Comparison of ENCODE assay signal across 39 cellular contexts in the genomic region with DNA sequence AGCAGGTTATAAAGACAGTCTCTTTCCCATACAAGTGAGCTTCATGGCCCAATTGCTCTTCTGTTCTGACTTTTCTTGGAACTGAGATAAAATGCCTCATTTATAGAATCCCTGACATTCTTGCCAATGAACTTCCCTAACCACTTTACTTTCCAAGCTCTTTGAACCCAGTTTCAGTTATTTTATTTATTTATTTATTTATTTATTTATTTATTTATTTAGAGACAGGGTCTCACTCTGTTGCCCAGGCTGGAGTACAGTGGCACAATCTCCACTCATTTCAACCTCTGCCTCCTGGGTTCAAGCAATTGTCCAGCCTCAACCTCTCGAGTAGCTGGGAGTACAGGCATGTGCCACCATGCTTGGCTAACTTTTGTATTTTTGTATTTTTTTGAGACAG.
"Had no signal": no experiment of that assay in that cellular context is flagged by ENCODE, and none has a peak within 500 bp of the region (broad histone marks: within the 10 kb centered on the region; RNA-seq: fewer than 3 reads in every experiment).

No MANE protein-coding gene starts in this region.

- H3K4me3 Mint-ChIP-seq: activated naive CD4-positive, alpha-beta T cell treated with anti-CD3 and anti-CD28 coated beads for 36 hours; activated naive CD4-positive, alpha-beta T cell treated with anti-CD3 and anti-CD28 coated beads, Interleukin-2, amount 10 ng/mL, durations not matched to agents 7 days and 5 days; activated naive CD4-positive, alpha-beta T cell treated with anti-CD3 and anti-CD28 coated beads, Interleukin-2, amount 50 U/mL, for 24 hours; activated naive CD8-positive, alpha-beta T cell; activated naive CD8-positive, alpha-beta T cell treated with anti-CD3 and anti-CD28 coated beads for 36 hours; activated naive CD8-positive, alpha-beta T cell treated with anti-CD3 and anti-CD28 coated beads, Interleukin-2, amount 10 ng/mL, durations not matched to agents 7 days and 5 days; activated naive CD8-positive, alpha-beta T cell treated with anti-CD3 and anti-CD28 coated beads, Interleukin-2, amount 50 U/mL, for 24 hours; activated T-cell treated with anti-CD3 and anti-CD28 coated beads, Interleukin-2, amount 50 U/mL, for 24 hours; activated T-cell treated with anti-CD3 and anti-CD28 coated beads, Interleukin-2, amount 50 U/mL, for 4 hours; activated T-cell treated with anti-CD3 and anti-CD28 coated beads, Interleukin-2, amount 50 U/mL, for 72 hours; activated T-helper 1 cell treated with anti-CD3 and anti-CD28 coated beads, Interleukin-12 subunit alpha, Interleukin-12 subunit beta, Interleukin-2, Interleukin-4 antibody, amounts not matched to agents 30 ng/mL and 10 ng/mL and 1 ng/mL, durations not matched to agents 14 hours and 24 hours and 36 hours; activated T-helper 17 cell treated with anti-CD3 and anti-CD28 coated beads, Interleukin-2, amount 50 U/mL, for 72 hours; brain; central memory CD8-positive, alpha-beta T cell had no signal

- H3K4me1 Mint-ChIP-seq: activated naive CD4-positive, alpha-beta T cell treated with anti-CD3 and anti-CD28 coated beads, Interleukin-2, amount 10 ng/mL, durations not matched to agents 7 days and 5 days; activated naive CD4-positive, alpha-beta T cell treated with anti-CD3 and anti-CD28 coated beads, Interleukin-2, amount 50 U/mL, for 24 hours; activated naive CD8-positive, alpha-beta T cell treated with anti-CD3 and anti-CD28 coated beads for 36 hours; activated naive CD8-positive, alpha-beta T cell treated with anti-CD3 and anti-CD28 coated beads, Interleukin-2, amount 10 ng/mL, durations not matched to agents 7 days and 5 days; activated naive CD8-positive, alpha-beta T cell treated with anti-CD3 and anti-CD28 coated beads, Interleukin-2, amount 50 U/mL, for 24 hours; activated T-helper 17 cell treated with anti-CD3 and anti-CD28 coated beads, Interleukin-2, amount 50 U/mL, for 72 hours had no signal

- ATAC-seq: activated naive CD4-positive, alpha-beta T cell treated with anti-CD3 and anti-CD28 coated beads, Interleukin-2, amount 50 U/mL, for 72 hours; activated naive CD8-positive, alpha-beta T cell treated with anti-CD3 and anti-CD28 coated beads, Interleukin-2, amount 50 U/mL, for 24 hours; activated T-cell treated with anti-CD3 and anti-CD28 coated beads, Interleukin-2, amount 50 U/mL, for 4 hours; activated T-cell treated with anti-CD3 and anti-CD28 coated beads, Interleukin-2, amount 50 U/mL, for 72 hours; activated T-helper 17 cell treated with anti-CD3 and anti-CD28 coated beads, Interleukin-2, amount 50 U/mL, for 72 hours; body of pancreas had no signal

- H3K4me1 ChIP-seq: adrenal gland, ascending aorta, body of pancreas, breast epithelium had no signal

- H3K27me3 ChIP-seq: ascending aorta, brain microvascular endothelial cell, cardiac muscle cell had no signal

- H3K27ac Mint-ChIP-seq: activated naive CD4-positive, alpha-beta T cell treated with anti-CD3 and anti-CD28 coated beads for 36 hours; activated naive CD4-positive, alpha-beta T cell treated with anti-CD3 and anti-CD28 coated beads, Interleukin-2, amount 10 ng/mL, durations not matched to agents 7 days and 5 days; activated naive CD4-positive, alpha-beta T cell treated with anti-CD3 and anti-CD28 coated beads, Interleukin-2, amount 50 U/mL, for 24 hours; activated naive CD4-positive, alpha-beta T cell treated with anti-CD3 and anti-CD28 coated beads, Interleukin-2, amount 50 U/mL, for 72 hours; activated naive CD8-positive, alpha-beta T cell; activated naive CD8-positive, alpha-beta T cell treated with anti-CD3 and anti-CD28 coated beads for 36 hours; activated naive CD8-positive, alpha-beta T cell treated with anti-CD3 and anti-CD28 coated beads, Interleukin-2, amount 10 ng/mL, durations not matched to agents 7 days and 5 days; activated naive CD8-positive, alpha-beta T cell treated with anti-CD3 and anti-CD28 coated beads, Interleukin-2, amount 50 U/mL, for 24 hours; activated T-cell treated with anti-CD3 and anti-CD28 coated beads, Interleukin-2, amount 50 U/mL, for 24 hours; activated T-cell treated with anti-CD3 and anti-CD28 coated beads, Interleukin-2, amount 50 U/mL, for 72 hours; activated T-helper 1 cell treated with anti-CD3 and anti-CD28 coated beads, Interleukin-12 subunit alpha, Interleukin-12 subunit beta, Interleukin-2, Interleukin-4 antibody, amounts not matched to agents 30 ng/mL and 10 ng/mL and 1 ng/mL, durations not matched to agents 14 hours and 24 hours and 36 hours; activated T-helper 17 cell treated with anti-CD3 and anti-CD28 coated beads, Interleukin-2, amount 50 U/mL, for 72 hours; activated T-helper 2 cell treated with anti-CD3 and anti-CD28 coated beads, Interferon-gamma antibody, Interleukin-2, Interleukin-4, amounts not matched to agents 10 μg/mL and 5 μg/mL and 100 μg/mL, durations not matched to agents 14 hours and 24 hours and 36 hours; brain had no signal

- DNase-seq: activated effector memory CD4-positive, alpha-beta T cell treated with anti-CD3 and anti-CD28 coated beads, Interleukin-2, amount 50 U/mL, for 16 hours; activated effector memory CD4-positive, alpha-beta T cell treated with Interleukin-2 at 50 U/mL for 16 hours; activated gamma-delta T cell; activated gamma-delta T cell treated with Interleukin-2 at 50 U/mL for 16 hours; activated naive CD4-positive, alpha-beta T cell; activated naive CD4-positive, alpha-beta T cell treated with anti-CD3 and anti-CD28 coated beads for 36 hours; activated naive CD4-positive, alpha-beta T cell treated with anti-CD3 and anti-CD28 coated beads, Interleukin-2, amount 10 ng/mL, durations not matched to agents 7 days and 5 days; activated naive CD4-positive, alpha-beta T cell treated with anti-CD3 and anti-CD28 coated beads, Interleukin-2, amount 50 U/mL, for 16 hours; activated naive CD4-positive, alpha-beta T cell treated with Interleukin-2 at 50 U/mL for 16 hours; activated naive CD8-positive, alpha-beta T cell treated with anti-CD3 and anti-CD28 coated beads for 36 hours; activated naive CD8-positive, alpha-beta T cell treated with anti-CD3 and anti-CD28 coated beads, Interleukin-2, amount 10 ng/mL, durations not matched to agents 7 days and 5 days; activated naive CD8-positive, alpha-beta T cell treated with anti-CD3 and anti-CD28 coated beads, Interleukin-2, amount 50 U/mL, for 24 hours; activated T-cell treated with anti-CD3 and anti-CD28 coated beads, Interleukin-2, amount 50 U/mL, for 24 hours; activated T-cell treated with anti-CD3 and anti-CD28 coated beads, Interleukin-2, amount 50 U/mL, for 4 hours; activated T-cell treated with anti-CD3 and anti-CD28 coated beads, Interleukin-2, amount 50 U/mL, for 48 hours; activated T-cell treated with anti-CD3 and anti-CD28 coated beads, Interleukin-2, amount 50 U/mL, for 72 hours; adrenal gland; amniotic stem cell; amygdala; anterior cingulate cortex; aorta; body of pancreas; brain microvascular endothelial cell; caudate nucleus; central memory CD4-positive, alpha-beta T cell; cerebellar nuclear complex had no signal

- H3K27ac ChIP-seq: adrenal gland, ascending aorta, body of pancreas, brain microvascular endothelial cell, breast epithelium, cardiac muscle cell had no signal

- H3K36me3 ChIP-seq: adrenal gland, ascending aorta, brain microvascular endothelial cell, breast epithelium, cardiac muscle cell had no signal

- H3K9me3 Mint-ChIP-seq: activated naive CD4-positive, alpha-beta T cell treated with anti-CD3 and anti-CD28 coated beads for 36 hours; activated naive CD4-positive, alpha-beta T cell treated with anti-CD3 and anti-CD28 coated beads, Interleukin-2, amount 10 ng/mL, durations not matched to agents 7 days and 5 days; activated naive CD4-positive, alpha-beta T cell treated with anti-CD3 and anti-CD28 coated beads, Interleukin-2, amount 50 U/mL, for 24 hours; activated naive CD4-positive, alpha-beta T cell treated with anti-CD3 and anti-CD28 coated beads, Interleukin-2, amount 50 U/mL, for 72 hours; activated naive CD8-positive, alpha-beta T cell treated with anti-CD3 and anti-CD28 coated beads for 36 hours; activated naive CD8-positive, alpha-beta T cell treated with anti-CD3 and anti-CD28 coated beads, Interleukin-2, amount 10 ng/mL, durations not matched to agents 7 days and 5 days; activated naive CD8-positive, alpha-beta T cell treated with anti-CD3 and anti-CD28 coated beads, Interleukin-2, amount 50 U/mL, for 24 hours; activated T-cell treated with anti-CD3 and anti-CD28 coated beads, Interleukin-2, amount 50 U/mL, for 24 hours; activated T-cell treated with anti-CD3 and anti-CD28 coated beads, Interleukin-2, amount 50 U/mL, for 4 hours; activated T-cell treated with anti-CD3 and anti-CD28 coated beads, Interleukin-2, amount 50 U/mL, for 72 hours; activated T-helper 1 cell treated with anti-CD3 and anti-CD28 coated beads, Interleukin-12 subunit alpha, Interleukin-12 subunit beta, Interleukin-2, Interleukin-4 antibody, amounts not matched to agents 30 ng/mL and 10 ng/mL and 1 ng/mL, durations not matched to agents 14 hours and 24 hours and 36 hours; activated T-helper 17 cell treated with anti-CD3 and anti-CD28 coated beads, Interleukin-2, amount 50 U/mL, for 72 hours; activated T-helper 2 cell treated with anti-CD3 and anti-CD28 coated beads, Interferon-gamma antibody, Interleukin-2, Interleukin-4, amounts not matched to agents 10 μg/mL and 5 μg/mL and 100 μg/mL, durations not matched to agents 14 hours and 24 hours and 36 hours; central memory CD8-positive, alpha-beta T cell had no signal

- H3K4me3 ChIP-seq: adrenal gland, ascending aorta, body of pancreas, breast epithelium, cardiac muscle cell had no signal

- FAIRE-seq: astrocyte, bronchial epithelial cell had no signal

- H3K9me3 ChIP-seq: adrenal gland, body of pancreas, breast epithelium had no signal

- H3K36me3 Mint-ChIP-seq: activated naive CD4-positive, alpha-beta T cell treated with anti-CD3 and anti-CD28 coated beads, Interleukin-2, amount 10 ng/mL, durations not matched to agents 7 days and 5 days; activated naive CD4-positive, alpha-beta T cell treated with anti-CD3 and anti-CD28 coated beads, Interleukin-2, amount 50 U/mL, for 24 hours; activated naive CD8-positive, alpha-beta T cell; activated naive CD8-positive, alpha-beta T cell treated with anti-CD3 and anti-CD28 coated beads for 36 hours; activated naive CD8-positive, alpha-beta T cell treated with anti-CD3 and anti-CD28 coated beads, Interleukin-2, amount 10 ng/mL, durations not matched to agents 7 days and 5 days; brain had no signal
